Comparison of ENCODE assay signal across 27 cellular contexts in the genomic region with DNA sequence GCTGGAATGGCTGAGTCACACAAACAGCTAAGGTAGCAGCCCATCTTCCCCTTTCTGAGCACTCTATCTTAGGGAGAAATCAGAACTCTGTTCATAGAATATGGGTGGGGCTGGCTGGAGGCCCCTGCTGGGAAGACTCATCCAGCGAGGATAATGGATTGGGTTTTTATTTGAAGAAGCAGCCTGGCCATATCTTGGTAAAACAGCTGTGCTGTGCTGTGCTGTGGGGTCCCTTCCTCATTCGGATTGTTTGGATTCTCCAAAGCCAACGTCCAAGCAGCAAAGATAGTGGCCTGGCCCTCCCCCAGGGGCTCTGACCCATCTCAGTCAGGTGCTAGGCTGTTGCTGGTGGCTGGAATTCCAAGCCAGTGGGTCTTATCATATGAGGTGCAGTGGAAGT.
"Had no signal": no experiment of that assay in that cellular context is flagged by ENCODE, and none has a peak within 500 bp of the region (broad histone marks: within the 10 kb centered on the region; RNA-seq: fewer than 3 reads in every experiment).

No MANE protein-coding gene starts in this region.

- H3K4me3 ChIP-seq: left lung, lung, neural progenitor cell, ovary, right atrium auricular region, right lobe of liver, smooth muscle cell, stomach, suprapubic skin, thoracic aorta, tibial artery, uterus had no signal

- H3K27me3 ChIP-seq: left lung, neural progenitor cell, ovary, right atrium auricular region, right lobe of liver, stomach, suprapubic skin, tibial artery, uterus had no signal

- DNase-seq: hypothalamus; immature natural killer cell; kidney; left colon; left lung; mesendoderm; naive B cell; natural killer cell; nephron progenitor cell; ovary; right lobe of liver; stimulated activated CD4-positive, alpha-beta T cell treated with anti-CD3 and anti-CD28 coated beads, Interleukin-2, amount 100 ng/mL, for 24 hours; stimulated activated CD4-positive, alpha-beta T cell treated with anti-CD3 and anti-CD28 coated beads, Interleukin-4, amount 100 ng/mL, for 1 hour; stimulated activated naive B cell treated with anti-CD40 and anti-IgM and Interleukin-4, amounts not matched to agents 10 μg/mL and 1 μg/mL and 100 μg/mL, for 72 hours; stimulated activated naive CD8-positive, alpha-beta T cell treated with anti-CD3 and anti-CD28 coated beads, Interleukin-15, Interleukin-2, amounts not matched to agents 100 U/mL and 50 U/mL, for 24 hours; stomach; tibial artery; uterus had no signal

- H3K4me1 ChIP-seq: left lung, neural progenitor cell, right atrium auricular region, right lobe of liver, stomach, suprapubic skin, tibial artery, uterus had no signal

- H3K4me2 ChIP-seq: neural progenitor cell, smooth muscle cell had no signal

- H3K36me3 ChIP-seq: left lung, neural progenitor cell, ovary, right atrium auricular region, right lobe of liver, suprapubic skin, uterus had no signal

- H3K4me3 Mint-ChIP-seq: immature natural killer cell; mesothelial cell of epicardium; naive B cell; natural killer cell; nephron progenitor cell; neural progenitor cell; stimulated activated naive B cell treated with anti-CD40 and anti-IgM and Interleukin-4, amounts not matched to agents 10 μg/mL and 1 μg/mL and 100 μg/mL, for 72 hours; type B pancreatic cell had no signal

- H3K27ac Mint-ChIP-seq: immature natural killer cell; mesothelial cell of epicardium; natural killer cell; nephron progenitor cell; neural progenitor cell; progenitor cell of endocrine pancreas; stimulated activated naive B cell treated with anti-CD40 and anti-IgM and Interleukin-4, amounts not matched to agents 10 μg/mL and 1 μg/mL and 100 μg/mL, for 72 hours; type B pancreatic cell had no signal

- H3K36me3 Mint-ChIP-seq: type B pancreatic cell had no signal

- H3K9ac ChIP-seq: neural progenitor cell had no signal

- H2AFZ ChIP-seq: neural progenitor cell had no signal

- H3K27ac ChIP-seq: left lung, neural progenitor cell, ovary, right atrium auricular region, right lobe of liver, stomach, suprapubic skin, thoracic aorta, tibial artery, uterus had no signal

- H3K27me3 Mint-ChIP-seq: naive B cell; progenitor cell of endocrine pancreas; stimulated activated naive B cell treated with anti-CD40 and anti-IgM and Interleukin-4, amounts not matched to agents 10 μg/mL and 1 μg/mL and 100 μg/mL, for 72 hours; type B pancreatic cell had no signal

- H3K4me1 Mint-ChIP-seq: mesothelial cell of epicardium; nephron progenitor cell; neural progenitor cell; stimulated activated naive B cell treated with anti-CD40 and anti-IgM and Interleukin-4, amounts not matched to agents 10 μg/mL and 1 μg/mL and 100 μg/mL, for 72 hours had no signal
